15 cellular contexts compared by ENCODE assay signal in genomic region chr21:43924421-43925095, GRCh38. TPM values are rescaled to one million over a fixed set of nuclear protein-coding genes. Genes with fewer than 3 reads are reported as not detected.
A peak's percentile ranks its signal among the peaks of the same experiment; 100 is the strongest.
DNase-seq lines count a peak whose midpoint lies in the region; ATAC-seq, FAIRE-seq and TF ChIP-seq lines count a peak whose summit lies in the region.
"Had no signal": no experiment of that assay in that cellular context is flagged by ENCODE, and none has a peak within 500 bp of the region (broad histone marks: within the 10 kb centered on the region; RNA-seq: fewer than 3 reads in every experiment).

No MANE protein-coding gene starts in this region.

- no peaks in the 10 kb centered on the region for H3K9me3 ChIP-seq in right cardiac atrium (ENCODE audit: control insufficient read depth, low read length)
- H3K9me3 ChIP-seq: BE2C, tibial nerve had no signal

- CTCF ChIA-PET in activated CD8-positive, alpha-beta T cell treated with anti-CD3 and anti-CD28 coated beads for 36 hours (lab: Charles Lee): interaction anchor here (1.5 kb wide), 1 partner anchor 14 kb away, joined by 8 read pairs; no protein-coding TSS in a partner anchor

- TF ChIP-seq CTCF in VCaP (conservative IDR thresholded peaks at IDR 0.05): no peak
- TF ChIP-seq CTCF in progenitor cell of endocrine pancreas (IDR thresholded peaks at IDR 0.05; ENCODE audit: unreplicated experiment): no peak
- TF ChIP-seq CTCF in activated CD8-positive, alpha-beta T cell treated with anti-CD3 and anti-CD28 coated beads for 36 hours (IDR thresholded peaks at IDR 0.05): no peak

- no peak for ATAC-seq in right cardiac atrium
- ATAC-seq in activated CD8-positive, alpha-beta T cell treated with anti-CD3 and anti-CD28 coated beads for 36 hours: no peak

- H3K9me3 Mint-ChIP-seq in progenitor cell of endocrine pancreas (ENCODE audit: low read depth): no peaks in the 10 kb centered on the region
- H3K9me3 Mint-ChIP-seq in activated CD8-positive, alpha-beta T cell treated with anti-CD3 and anti-CD28 coated beads for 36 hours: no peaks in the 10 kb centered on the region
- H3K9me3 Mint-ChIP-seq: IgD-negative memory B cell had no signal

- POLR2A ChIA-PET in activated CD8-positive, alpha-beta T cell treated with anti-CD3 and anti-CD28 coated beads for 36 hours (lab: Charles Lee): interaction anchor here (1.0 kb wide), 1 partner anchor 14 kb away, joined by 7 read pairs; no protein-coding TSS in a partner anchor

- no peak overlapping the region for H3K4me3 ChIP-seq in right cardiac atrium (ENCODE audit: low read length)
- H3K4me3 ChIP-seq: tibial nerve had no signal

- no peaks in the 10 kb centered on the region for H3K36me3 Mint-ChIP-seq in progenitor cell of endocrine pancreas (ENCODE audit: insufficient read depth)
- H3K36me3 Mint-ChIP-seq in activated CD8-positive, alpha-beta T cell treated with anti-CD3 and anti-CD28 coated beads for 36 hours (ENCODE audit: low read depth): peaks cover 14% of the 10 kb centered on the region

- intact Hi-C loops in right cardiac atrium (cut with DNase I): loop anchor here in 3 of 4 donors (5.0 to 10.0 kb wide), 4 partner anchors 42 to 120 kb away; partner anchors contain the start of gene AGPAT3 (in 2 of the 3)
- intact Hi-C loops in activated CD8-positive, alpha-beta T cell treated with anti-CD3 and anti-CD28 coated beads for 36 hours (cut with micrococcal nuclease): no loop called here

- H3K4me1 Mint-ChIP-seq in progenitor cell of endocrine pancreas (ENCODE audit: low read depth): peaks cover 20% of the 10 kb centered on the region
- H3K4me1 Mint-ChIP-seq in activated CD8-positive, alpha-beta T cell treated with anti-CD3 and anti-CD28 coated beads for 36 hours (ENCODE audit: low read depth): peaks cover 39% of the 10 kb centered on the region

- no peaks in the 10 kb centered on the region for H3K27me3 ChIP-seq in right cardiac atrium (ENCODE audit: control insufficient read depth, insufficient read depth)
- H3K27me3 ChIP-seq: BE2C, tibial nerve had no signal

- no peak for TF ChIP-seq POLR2A in GM12892 (IDR thresholded peaks at IDR 0.05; ENCODE audit: low read depth, low read length)

- no peak for FAIRE-seq in GM12892 (lab: Jason Lieb, UNC)
- FAIRE-seq: D721Med had no signal

- 80% methylated on average over 25 of the region's 25 CpGs for WGBS in right cardiac atrium

- peak; percentile 30 for DNase-seq in HT-29 (ENCODE audit: low spot score)
- DNase-seq in right cardiac atrium: peak in 2 of 3 donors; percentile 46 to 62
- no peak for DNase-seq in progenitor cell of endocrine pancreas (ENCODE audit: low spot score, unreplicated experiment)
- no peak for DNase-seq in activated CD8-positive, alpha-beta T cell treated with anti-CD3 and anti-CD28 coated beads for 36 hours
- no peak for DNase-seq in GM12892 (ENCODE audit: insufficient read length)
- no peak for DNase-seq in DMS 273 treated with DMSO at 0.1 percent for 48 hours (lab: John Stamatoyannopoulos, UW)
- DNase-seq: activated CD4-positive, alpha-beta T cell treated with anti-CD3 and anti-CD28 coated beads, Interleukin-2, amount 50 U/mL, for 4 hours; BE2C; GF-D8; NCI-H774; stimulated activated CD4-positive, alpha-beta T cell treated with anti-CD3 and anti-CD28 coated beads, Interleukin-12 subunit alpha, Interleukin-12 subunit beta, amount 100 ng/mL, for 4 hours had no signal

- H3K4me3 Mint-ChIP-seq in progenitor cell of endocrine pancreas (ENCODE audit: low read depth): no peak overlapping the region
- no peak overlapping the region for H3K4me3 Mint-ChIP-seq in activated CD8-positive, alpha-beta T cell treated with anti-CD3 and anti-CD28 coated beads for 36 hours

- H3K27ac Mint-ChIP-seq in progenitor cell of endocrine pancreas: peak overlapping the region; percentile 41
- no peak overlapping the region for H3K27ac Mint-ChIP-seq in activated CD8-positive, alpha-beta T cell treated with anti-CD3 and anti-CD28 coated beads for 36 hours

- peaks cover 25% of the 10 kb centered on the region for H3K4me1 ChIP-seq in right cardiac atrium (ENCODE audit: control insufficient read depth, insufficient read depth, low read length)

- H3K27ac ChIP-seq in VCaP (peak overlapping the region; percentile 99), right cardiac atrium (ENCODE audit: low read length) (peak overlapping the region; percentile 16)
- H3K27ac ChIP-seq: tibial nerve had no signal

- H3K27me3 Mint-ChIP-seq in progenitor cell of endocrine pancreas: peaks cover 4% of the 10 kb centered on the region
- H3K27me3 Mint-ChIP-seq in activated CD8-positive, alpha-beta T cell treated with anti-CD3 and anti-CD28 coated beads for 36 hours: no peaks in the 10 kb centered on the region
- H3K27me3 Mint-ChIP-seq: IgD-negative memory B cell had no signal

RNA-seq across cellular contexts. Expression of gene AGPAT3, which starts 59.5 kb away (rescaled TPM):
- 31.6 and 39.6 TPM in 2 replicates for total RNA-seq in HT-29 (2014; rRNA removed; shearing (Covaris generic))
- total RNA-seq in right cardiac atrium: 10 to 100 TPM; 50.6 to 71.1 (median 62.5) TPM
- 32.0 TPM for polyA plus RNA-seq in right cardiac atrium
- total RNA-seq in progenitor cell of endocrine pancreas: 50.5 and 55.2 TPM in 2 replicates
- total RNA-seq in activated CD8-positive, alpha-beta T cell treated with anti-CD3 and anti-CD28 coated beads for 36 hours: 10 to 100 TPM; 59.3 to 62.2 TPM
- polyA plus RNA-seq in GM12892 (2012; ENCODE audit: missing spikeins): 36.2 TPM

Comparison
In these comparisons a context has a peak if more than half of its experiments do, and no peak if none do; other contexts are left out.
1. DNase-seq: peak in HT-29 (single experiment) and right cardiac atrium (2 of 3); none in progenitor cell of endocrine pancreas (single experiment), activated CD8-positive, alpha-beta T cell treated with anti-CD3 and anti-CD28 coated beads for 36 hours (single experiment), GM12892 (single experiment) and DMS 273 treated with DMSO at 0.1 percent for 48 hours (single experiment).